Comparison of ENCODE assay signal across 8 cellular contexts in genomic region chr10:43407576-43408330, GRCh38. TPM values are rescaled to one million over a fixed set of nuclear protein-coding genes. Genes with fewer than 3 reads are reported as not detected.
DNase-seq lines count a peak whose midpoint lies in the region; ATAC-seq and TF ChIP-seq lines count a peak whose summit lies in the region.

No MANE protein-coding gene starts in this region.

- H3K36me3 Mint-ChIP-seq in progenitor cell of endocrine pancreas (ENCODE audit: insufficient read depth) = peaks cover 4% of the 10 kb centered on the region

- ATAC-seq in heart right ventricle = peak; percentile 75 to 87 (median 79)

- peak overlapping the region; percentile 100 for H3K9ac ChIP-seq in SU-DHL-6 (ENCODE audit: low read length)

- TF ChIP-seq CTCF in GM10266 (IDR thresholded peaks at IDR 0.05; ENCODE audit: control insufficient read depth, insufficient read depth, low read depth, missing control alignments) = peak; percentile 19
- peak; percentile 23 for TF ChIP-seq CTCF in SU-DHL-6 (IDR thresholded peaks at IDR 0.05; ENCODE audit: insufficient read depth, low read length, poor library complexity, severe bottlenecking)
- peak in 7 of 9 donors; percentile 15 to 54 (median 42) for TF ChIP-seq CTCF in heart right ventricle (IDR thresholded peaks at IDR 0.05)
- TF ChIP-seq CTCF in progenitor cell of endocrine pancreas (IDR thresholded peaks at IDR 0.05; ENCODE audit: unreplicated experiment) = peak; percentile 62

- H3K27ac ChIP-seq in SU-DHL-6 (ENCODE audit: low read depth, low read length) = peak overlapping the region; percentile 96
- peak overlapping the region; percentile 99 for H3K27ac ChIP-seq in adipose tissue (ENCODE audit: low read depth, low read length)
- peak overlapping the region; percentile 96 to 100 (median 98) for H3K27ac ChIP-seq in heart right ventricle

- H3K36me3 ChIP-seq in MG63 = peaks cover 53% of the 10 kb centered on the region
- peaks cover 13% of the 10 kb centered on the region for H3K36me3 ChIP-seq in SU-DHL-6 (ENCODE audit: low read length)
- H3K36me3 ChIP-seq in heart right ventricle = peaks cover 0 to 14% (median 0%) of the 10 kb centered on the region in 9 donors

- intact Hi-C loops in heart right ventricle (cut with DNase I) = loop anchor here in 2 of 10 donors (1.0 to 5.0 kb wide), 3 partner anchors 10 to 1590 kb away; partner anchors contain the start of gene ZNF487 (in 1 of the 2)

- 0% methylated on average over 56 of the region's 56 CpGs for WGBS in adipose tissue, 3 donors
- WGBS in heart right ventricle, 2 donors = 2% methylated on average over 56 of the region's 56 CpGs

- peaks cover 17% of the 10 kb centered on the region for H3K4me1 Mint-ChIP-seq in progenitor cell of endocrine pancreas (ENCODE audit: low read depth)

- DNase-seq in GM10266 (ENCODE audit: extremely low spot score) (peak; percentile 94), HCEC 1CT (peak; percentile 90), MG63 (peak; percentile 91), heart right ventricle (peak; percentile 86 to 92), progenitor cell of endocrine pancreas (ENCODE audit: low spot score, unreplicated experiment) (peak; percentile 49), ureter (ENCODE audit: low spot score) (peak; percentile 93)

- H4K20me1 ChIP-seq in SU-DHL-6 (ENCODE audit: low read depth, low read length) = peaks cover 14% of the 10 kb centered on the region; the same call in 1 of the 2 replicates

- H2AFZ ChIP-seq in SU-DHL-6 (ENCODE audit: low read depth, low read length, severe bottlenecking) = no peak overlapping the region

- no peaks in the 10 kb centered on the region for H3K9me3 Mint-ChIP-seq in progenitor cell of endocrine pancreas (ENCODE audit: low read depth)

- peak overlapping the region; percentile 76 for H3K4me3 ChIP-seq in MG63
- H3K4me3 ChIP-seq in SU-DHL-6 (ENCODE audit: insufficient read depth, low read length, poor library complexity, severe bottlenecking) = peak overlapping the region; percentile 86
- H3K4me3 ChIP-seq in heart right ventricle = peak overlapping the region; percentile 52 to 93 (median 83)

- peak overlapping the region; percentile 93 for H3K4me3 Mint-ChIP-seq in progenitor cell of endocrine pancreas (ENCODE audit: low read depth)

- H3K9me2 ChIP-seq in SU-DHL-6 (replicated peaks; ENCODE audit: insufficient read depth, low read length) = no peaks in the 10 kb centered on the region

- no peaks in the 10 kb centered on the region for H3K9me3 ChIP-seq in MG63
- H3K9me3 ChIP-seq in SU-DHL-6 (ENCODE audit: insufficient read depth, low read length) = no peaks in the 10 kb centered on the region
- H3K9me3 ChIP-seq in heart right ventricle = no peaks in the 10 kb centered on the region

- no peaks in the 10 kb centered on the region for H3K27me3 Mint-ChIP-seq in progenitor cell of endocrine pancreas

- H3K27me3 ChIP-seq in MG63 (no peaks in the 10 kb centered on the region), SU-DHL-6 (ENCODE audit: low read length) (no peaks in the 10 kb centered on the region), heart right ventricle (no peaks in the 10 kb centered on the region)

- peaks cover 42% of the 10 kb centered on the region for H3F3A ChIP-seq in SU-DHL-6 (ENCODE audit: insufficient read depth)

- H3K4me2 ChIP-seq in SU-DHL-6 (ENCODE audit: low read depth, low read length, poor library complexity, severe bottlenecking) = peak overlapping the region; percentile 78

- H3K79me2 ChIP-seq in SU-DHL-6 (ENCODE audit: insufficient read depth, low read length) = peaks cover 65% of the 10 kb centered on the region

- peak overlapping the region; percentile 98 for H3K27ac Mint-ChIP-seq in progenitor cell of endocrine pancreas

- H3K4me1 ChIP-seq in heart right ventricle = peaks cover 2 to 58% (median 46%) of the 10 kb centered on the region in 9 donors

RNA-seq across cellular contexts. Expression of gene HNRNPF, which starts 1.2 kb away (rescaled TPM):
- total RNA-seq in MG63 (2014; rRNA removed; shearing (Covaris generic); ENCODE audit: low replicate concordance) = 286 and 294 TPM in 2 replicates
- polyA plus RNA-seq in adipose tissue = 100 to 1,000 TPM in 2 of 3 donors, 10 to 100 TPM in 1; 90.0 to 174 (median 103) TPM
- 100 to 1,000 TPM in 2 of 10 donors, 10 to 100 TPM in 8; 54.7 to 113 (median 75.2) TPM for total RNA-seq in heart right ventricle
- 10 to 100 TPM; 26.4 to 77.5 TPM for polyA plus RNA-seq in heart right ventricle
- total RNA-seq in progenitor cell of endocrine pancreas = 211 and 221 TPM in 2 replicates
- total RNA-seq in ureter = 307 TPM

RNA-seq across cellular contexts. Expression of gene ZNF487, which starts 29.2 kb away (rescaled TPM):
- total RNA-seq in MG63 (2014; rRNA removed; shearing (Covaris generic); ENCODE audit: low replicate concordance) = 1.3 and 5.4 TPM in 2 replicates
- 1 to 10 TPM; 4.2 to 4.8 (median 4.4) TPM for polyA plus RNA-seq in adipose tissue
- 1 to 10 TPM; 1.6 to 4.2 (median 2.4) TPM for total RNA-seq in heart right ventricle
- polyA plus RNA-seq in heart right ventricle = 1 to 10 TPM; 3.3 to 4.3 TPM
- 6.2 and 7.1 TPM in 2 replicates for total RNA-seq in progenitor cell of endocrine pancreas
- total RNA-seq in ureter = 9.6 TPM

RNA-seq across cellular contexts. Expression of gene FXYD4, which starts 36.3 kb away (rescaled TPM):
- total RNA-seq in MG63 (2014; rRNA removed; shearing (Covaris generic); ENCODE audit: low replicate concordance) = not detected in 2 replicates
- polyA plus RNA-seq in adipose tissue = under 1 TPM in 2 of 3 donors, not detected in 1; 0.15 to 0.77 TPM
- 1 to 10 TPM in 1 of 10 donors, under 1 TPM in 1, not detected in 8; 0.42 to 1.5 TPM for total RNA-seq in heart right ventricle
- not detected for polyA plus RNA-seq in heart right ventricle
- total RNA-seq in progenitor cell of endocrine pancreas = not detected in 2 replicates
- 13.8 TPM for total RNA-seq in ureter

Comparison
In these comparisons a context has a peak if more than half of its experiments do, and no peak if none do; other contexts are left out.
1. Peak in every context shown above with its lines: DNase-seq, ATAC-seq, H3K4me3 ChIP-seq and H3K27ac ChIP-seq.